Comparison of ENCODE assay signal across 8 cellular contexts in the genomic region with DNA sequence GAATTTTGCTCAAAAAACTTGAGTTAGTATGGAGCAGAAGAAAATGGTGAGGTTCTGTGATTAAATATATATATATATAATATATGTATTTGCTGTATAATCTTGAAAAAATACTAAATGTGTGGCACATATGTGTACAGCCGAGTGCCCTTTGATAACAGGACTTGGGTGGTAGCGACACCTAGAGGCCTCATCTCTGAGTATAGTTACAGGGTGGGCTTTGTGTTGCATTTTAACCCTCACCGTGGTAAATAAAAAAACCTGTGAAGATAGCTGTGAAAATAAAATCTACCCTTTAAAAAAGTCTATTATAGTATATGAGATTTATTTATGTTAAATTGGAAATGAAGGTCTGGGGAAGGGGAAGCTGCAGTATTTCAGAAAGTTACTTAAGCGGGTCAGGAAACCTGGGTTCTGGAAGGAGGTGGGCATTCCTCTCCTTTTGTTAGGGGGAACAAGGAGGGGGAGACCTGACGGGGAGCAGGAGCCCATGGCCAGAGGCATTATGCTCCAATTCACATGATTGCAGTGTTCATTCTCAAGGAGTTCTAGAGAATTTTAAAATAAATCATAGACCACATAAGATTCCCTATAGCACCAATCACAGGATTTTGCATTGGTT.
DNase-seq lines count a peak whose midpoint lies in the region; ATAC-seq and TF ChIP-seq lines count a peak whose summit lies in the region.

No MANE protein-coding gene starts in this region.

- no peaks in the 10 kb centered on the region for H3K9me3 Mint-ChIP-seq in activated CD8-positive, alpha-beta memory T cell treated with anti-CD3 and anti-CD28 coated beads, Interleukin-2, amount 10 ng/mL, durations not matched to agents 7 days and 5 days (ENCODE audit: low read depth)
- no peaks in the 10 kb centered on the region for H3K9me3 Mint-ChIP-seq in progenitor cell of endocrine pancreas (ENCODE audit: low read depth)

- no peaks in the 10 kb centered on the region for H3K4me1 Mint-ChIP-seq in activated CD8-positive, alpha-beta memory T cell treated with anti-CD3 and anti-CD28 coated beads, Interleukin-2, amount 10 ng/mL, durations not matched to agents 7 days and 5 days
- H3K4me1 Mint-ChIP-seq in progenitor cell of endocrine pancreas (ENCODE audit: low read depth) = peaks cover 11% of the 10 kb centered on the region

- CTCF ChIA-PET in activated CD8-positive, alpha-beta memory T cell treated with anti-CD3 and anti-CD28 coated beads, Interleukin-2, amount 10 ng/mL, durations not matched to agents 7 days and 5 days (lab: Charles Lee) = interaction anchor here (1.2 to 1.9 kb wide), 2 partner anchors 12 to 143 kb away, joined by 3 to 6 read pairs; no protein-coding TSS in a partner anchor

- ATAC-seq in HG02588 (IDR thresholded peaks at IDR 0.05; ENCODE audit: unreplicated experiment) (peak; percentile 64), HG03196 (IDR thresholded peaks at IDR 0.05; ENCODE audit: unreplicated experiment) (no peak)
- ATAC-seq in activated CD8-positive, alpha-beta memory T cell treated with anti-CD3 and anti-CD28 coated beads, Interleukin-2, amount 10 ng/mL, durations not matched to agents 7 days and 5 days = no peak

- H3K27ac Mint-ChIP-seq in activated CD8-positive, alpha-beta memory T cell treated with anti-CD3 and anti-CD28 coated beads, Interleukin-2, amount 10 ng/mL, durations not matched to agents 7 days and 5 days = no peak overlapping the region
- H3K27ac Mint-ChIP-seq in progenitor cell of endocrine pancreas = no peak overlapping the region

- H3K36me3 Mint-ChIP-seq in activated CD8-positive, alpha-beta memory T cell treated with anti-CD3 and anti-CD28 coated beads, Interleukin-2, amount 10 ng/mL, durations not matched to agents 7 days and 5 days = no peaks in the 10 kb centered on the region
- no peaks in the 10 kb centered on the region for H3K36me3 Mint-ChIP-seq in progenitor cell of endocrine pancreas (ENCODE audit: insufficient read depth)

- DNase-seq in NOMO-1 (lab: John Stamatoyannopoulos, UW; ENCODE audit: unreplicated experiment in 2 of 2) = peak; percentile 8 to 13
- no peak for DNase-seq in NOMO-1 treated with DMSO at 0.1 percent for 48 hours (lab: John Stamatoyannopoulos, UW; ENCODE audit: unreplicated experiment)
- peak; percentile 54 for DNase-seq in NCI-H345 (lab: John Stamatoyannopoulos, UW)
- peak; percentile 46 for DNase-seq in activated CD8-positive, alpha-beta memory T cell treated with anti-CD3 and anti-CD28 coated beads, Interleukin-2, amount 10 ng/mL, durations not matched to agents 7 days and 5 days
- peak; percentile 47 for DNase-seq in fibroblast of villous mesenchyme (ENCODE audit: low read depth)
- DNase-seq in progenitor cell of endocrine pancreas (ENCODE audit: low spot score, unreplicated experiment) = peak; percentile 45

- peaks cover 6% of the 10 kb centered on the region for H3K27me3 Mint-ChIP-seq in activated CD8-positive, alpha-beta memory T cell treated with anti-CD3 and anti-CD28 coated beads, Interleukin-2, amount 10 ng/mL, durations not matched to agents 7 days and 5 days
- H3K27me3 Mint-ChIP-seq in progenitor cell of endocrine pancreas = no peaks in the 10 kb centered on the region

- H3K4me3 ChIP-seq in fibroblast of villous mesenchyme (ENCODE audit: low read depth, low read length) = no peak overlapping the region

- TF ChIP-seq CTCF in fibroblast of villous mesenchyme (IDR thresholded peaks at IDR 0.05; ENCODE audit: insufficient read depth, low read depth, low read length) (peak; percentile 67), progenitor cell of endocrine pancreas (IDR thresholded peaks at IDR 0.05; ENCODE audit: unreplicated experiment) (peak; percentile 84)

- no peak overlapping the region for H3K4me3 Mint-ChIP-seq in activated CD8-positive, alpha-beta memory T cell treated with anti-CD3 and anti-CD28 coated beads, Interleukin-2, amount 10 ng/mL, durations not matched to agents 7 days and 5 days
- H3K4me3 Mint-ChIP-seq in progenitor cell of endocrine pancreas (ENCODE audit: low read depth) = no peak overlapping the region
